Comparison of ENCODE assay signal across 14 cellular contexts in the genomic region with DNA sequence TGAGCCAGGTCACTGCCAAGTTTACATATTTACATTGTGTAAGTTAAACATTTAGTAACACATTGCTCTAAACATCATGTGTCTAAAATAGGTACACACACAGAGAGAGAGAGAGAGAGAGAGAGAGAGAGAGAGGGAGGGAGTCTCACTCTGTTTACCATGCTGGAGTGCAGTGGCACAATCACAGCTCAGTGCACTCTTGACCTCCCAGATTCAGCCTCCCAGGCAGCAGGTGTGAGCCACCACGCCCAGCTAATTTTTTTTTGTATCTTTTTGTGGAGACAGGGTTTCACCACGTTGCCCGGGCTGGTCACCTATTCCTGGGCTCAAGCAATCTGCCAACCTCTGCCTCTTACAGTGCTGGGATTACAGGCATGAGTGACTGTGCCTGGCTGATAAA.
A peak's percentile ranks its signal among the peaks of the same experiment; 100 is the strongest.
DNase-seq lines count a peak whose midpoint lies in the region; ATAC-seq and TF ChIP-seq lines count a peak whose summit lies in the region.
"Had no signal": no experiment of that assay in that cellular context is flagged by ENCODE, and none has a peak within 500 bp of the region (broad histone marks: within the 10 kb centered on the region; RNA-seq: fewer than 3 reads in every experiment).

No MANE protein-coding gene starts in this region.

- H3K4me1 Mint-ChIP-seq in activated naive CD8-positive, alpha-beta T cell treated with anti-CD3 and anti-CD28 coated beads, Interleukin-2, amount 50 U/mL, for 24 hours, result no peaks in the 10 kb centered on the region

- H3K27me3 Mint-ChIP-seq in activated naive CD8-positive, alpha-beta T cell treated with anti-CD3 and anti-CD28 coated beads, Interleukin-2, amount 50 U/mL, for 24 hours, result no peaks in the 10 kb centered on the region
- H3K27me3 Mint-ChIP-seq: CD4-positive, alpha-beta T cell had no signal

- no peaks in the 10 kb centered on the region for H3K36me3 ChIP-seq in suprapubic skin
- H3K36me3 ChIP-seq: BLaER1 treated with 17β-estradiol and CSF1 and Interleukin-3, amounts not matched to agents 10 nM and 100 nM had no signal

- 76% methylated on average over 3 of the region's 3 CpGs for WGBS in suprapubic skin

- TF ChIP-seq POLR2A in erythroblast (IDR thresholded peaks at IDR 0.05; ENCODE audit: low read length) (no peak), suprapubic skin (IDR thresholded peaks at IDR 0.05) (no peak)

- no peaks in the 10 kb centered on the region for H3K9me3 ChIP-seq in suprapubic skin

- ATAC-seq in HG03159 (IDR thresholded peaks at IDR 0.05; ENCODE audit: unreplicated experiment), result no peak
- no peak for ATAC-seq in activated naive CD8-positive, alpha-beta T cell treated with anti-CD3 and anti-CD28 coated beads, Interleukin-2, amount 50 U/mL, for 24 hours
- ATAC-seq: HCT116 had no signal

- TF ChIP-seq CTCF in C4-2B (conservative IDR thresholded peaks at IDR 0.05) (no peak), suprapubic skin (IDR thresholded peaks at IDR 0.05) (no peak)

- TF ChIP-seq EP300 in suprapubic skin (IDR thresholded peaks at IDR 0.05), result no peak

- H3K27me3 ChIP-seq in suprapubic skin, result no peaks in the 10 kb centered on the region
- H3K27me3 ChIP-seq: BLaER1 treated with 17β-estradiol and CSF1 and Interleukin-3, amounts not matched to agents 10 nM and 100 nM had no signal

- H3K36me3 Mint-ChIP-seq in activated naive CD8-positive, alpha-beta T cell treated with anti-CD3 and anti-CD28 coated beads, Interleukin-2, amount 50 U/mL, for 24 hours (ENCODE audit: low read depth), result no peaks in the 10 kb centered on the region

- peak; percentile 87 for DNase-seq in DMS53 (lab: John Stamatoyannopoulos, UW)
- DNase-seq in NCI-H69 (lab: John Stamatoyannopoulos, UW), result peak; percentile 19
- peak; percentile 2 for DNase-seq in RPMI8226
- no peak for DNase-seq in erythroblast (lab: John Stamatoyannopoulos, UW)
- no peak for DNase-seq in activated naive CD8-positive, alpha-beta T cell treated with anti-CD3 and anti-CD28 coated beads, Interleukin-2, amount 50 U/mL, for 24 hours
- no peak for DNase-seq in suprapubic skin (ENCODE audit: low spot score in 2 of 2)
- DNase-seq: ACHN; CD4-positive, alpha-beta T cell; DMS153; GF-D8 had no signal

- H3K27ac ChIP-seq in C4-2B, result peak overlapping the region; percentile 1
- no peak overlapping the region for H3K27ac ChIP-seq in suprapubic skin
- H3K27ac ChIP-seq: BLaER1 treated with 17β-estradiol and CSF1 and Interleukin-3, amounts not matched to agents 10 nM and 100 nM had no signal

- no peak overlapping the region for H3K4me3 ChIP-seq in suprapubic skin
- H3K4me3 ChIP-seq: BLaER1 treated with 17β-estradiol and CSF1 and Interleukin-3, amounts not matched to agents 10 nM and 100 nM had no signal

- no peaks in the 10 kb centered on the region for H3K9me3 Mint-ChIP-seq in activated naive CD8-positive, alpha-beta T cell treated with anti-CD3 and anti-CD28 coated beads, Interleukin-2, amount 50 U/mL, for 24 hours

- no peak overlapping the region for H3K4me3 Mint-ChIP-seq in activated naive CD8-positive, alpha-beta T cell treated with anti-CD3 and anti-CD28 coated beads, Interleukin-2, amount 50 U/mL, for 24 hours
- H3K4me3 Mint-ChIP-seq: CD4-positive, alpha-beta T cell had no signal

- H3K27ac Mint-ChIP-seq in activated naive CD8-positive, alpha-beta T cell treated with anti-CD3 and anti-CD28 coated beads, Interleukin-2, amount 50 U/mL, for 24 hours, result no peak overlapping the region
- H3K27ac Mint-ChIP-seq: CD4-positive, alpha-beta T cell had no signal

- peaks cover 6% of the 10 kb centered on the region for H3K4me1 ChIP-seq in suprapubic skin

Comparison
In these comparisons a context has a peak if more than half of its experiments do, and no peak if none do; other contexts are left out.
1. DNase-seq: peak in DMS53 (single experiment), NCI-H69 (single experiment) and RPMI8226 (single experiment); none in erythroblast (0 of 2), activated naive CD8-positive, alpha-beta T cell treated with anti-CD3 and anti-CD28 coated beads, Interleukin-2, amount 50 U/mL, for 24 hours (single experiment) and suprapubic skin (0 of 2).